In the genomic region with DNA sequence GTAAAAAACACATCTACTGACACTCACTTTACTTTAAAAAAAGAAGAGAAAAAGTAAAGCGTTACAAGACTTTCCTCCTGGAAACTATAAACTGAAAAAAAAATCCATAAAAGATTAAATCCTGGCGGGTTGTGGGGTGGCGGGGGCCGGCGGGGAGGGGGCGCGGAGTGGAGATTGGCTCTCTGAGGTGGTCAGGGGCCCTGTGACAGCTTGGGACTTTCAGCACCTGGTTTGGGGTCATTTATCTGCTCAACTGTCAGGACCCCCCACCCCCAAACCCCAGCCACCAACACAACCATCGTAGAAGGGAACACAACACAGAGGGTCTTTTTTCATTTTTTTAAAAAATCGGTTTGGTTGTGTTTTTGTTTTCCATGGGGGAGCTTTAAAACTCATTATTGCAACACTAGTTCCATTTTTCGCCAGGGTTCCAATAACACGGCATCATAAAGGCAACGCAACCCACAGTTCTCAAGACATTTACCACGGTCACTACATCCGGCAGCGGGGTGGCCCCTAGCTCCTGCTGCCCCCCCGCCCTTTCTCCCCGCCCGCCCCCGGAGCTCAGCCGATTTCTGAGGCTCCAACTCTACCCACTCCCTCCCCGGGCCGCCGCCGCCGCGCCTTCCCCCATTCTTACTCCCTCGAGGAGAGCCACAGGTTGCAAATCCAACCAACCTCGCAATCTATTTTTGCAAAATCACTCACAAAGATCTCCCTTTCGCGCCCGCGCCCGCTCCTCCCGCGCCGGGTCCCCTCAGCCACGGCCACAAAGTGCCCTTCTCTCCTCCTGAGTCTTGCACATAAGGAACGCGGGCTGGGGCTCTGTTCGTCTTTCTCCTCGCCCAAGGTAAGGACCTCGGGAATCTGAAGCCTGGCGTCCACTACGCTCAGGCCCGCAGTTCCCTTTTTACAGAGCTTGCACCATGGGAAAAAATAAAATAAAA, we compare ENCODE assay signal across 8 cellular contexts. TPM values are rescaled to one million over a fixed set of nuclear protein-coding genes. Genes with fewer than 3 reads are reported as not detected.
DNase-seq lines count a peak whose midpoint lies in the region; ATAC-seq and TF ChIP-seq lines count a peak whose summit lies in the region.

No MANE protein-coding gene starts in this region.

- peaks cover 30% of the 10 kb centered on the region for H3K36me3 Mint-ChIP-seq in activated CD8-positive, alpha-beta T cell treated with anti-CD3 and anti-CD28 coated beads, Interleukin-2, amount 10 ng/mL, durations not matched to agents 7 days and 5 days (ENCODE audit: low read depth)

- TF ChIP-seq CTCF in omental fat pad (IDR thresholded peaks at IDR 0.05), result no peak

- H3K4me1 ChIP-seq in endocrine pancreas (ENCODE audit: control insufficient read depth, insufficient read depth, low read length), result peaks cover 7% of the 10 kb centered on the region

- no peaks in the 10 kb centered on the region for H3K9me3 Mint-ChIP-seq in activated CD8-positive, alpha-beta T cell treated with anti-CD3 and anti-CD28 coated beads, Interleukin-2, amount 10 ng/mL, durations not matched to agents 7 days and 5 days (ENCODE audit: insufficient read depth)

- H3K27me3 ChIP-seq in endocrine pancreas (ENCODE audit: control insufficient read depth, insufficient read depth, low read length), result no peaks in the 10 kb centered on the region

- DNase-seq in C1 segment of cervical spinal cord (lab: John Stamatoyannopoulos, UW), result peak in 13 of 14 donors; percentile 14 to 73 (median 49)
- peak; percentile 21 for DNase-seq in LoVo (ENCODE audit: low spot score)
- DNase-seq in activated CD8-positive, alpha-beta T cell treated with anti-CD3 and anti-CD28 coated beads, Interleukin-2, amount 10 ng/mL, durations not matched to agents 7 days and 5 days, result peak; percentile 74
- peak; percentile 62 for DNase-seq in midbrain (lab: John Stamatoyannopoulos, UW)
- DNase-seq in stimulated activated naive CD4-positive, alpha-beta T cell (lab: John Stamatoyannopoulos, UW), result peak in 5 of 6 experiments; percentile 4 to 36 (median 26)
- DNase-seq in omental fat pad (ENCODE audit: low spot score), result no peak

- POLR2A ChIA-PET in activated CD8-positive, alpha-beta T cell treated with anti-CD3 and anti-CD28 coated beads, Interleukin-2, amount 10 ng/mL, durations not matched to agents 7 days and 5 days (lab: Charles Lee), result interaction anchor here (0.6 to 9.0 kb wide), 28 partner anchors 56 to 1310 kb away, joined by 3 to 195 read pairs (median 4); partner anchors contain the start of gene LPP

- CTCF ChIA-PET in activated CD8-positive, alpha-beta T cell treated with anti-CD3 and anti-CD28 coated beads, Interleukin-2, amount 10 ng/mL, durations not matched to agents 7 days and 5 days (lab: Charles Lee), result interaction anchor here (0.8 to 2.5 kb wide), 18 partner anchors 56 to 1399 kb away, joined by 3 to 45 read pairs (median 4); no protein-coding TSS in a partner anchor

- H3K9me3 ChIP-seq in endocrine pancreas (ENCODE audit: control insufficient read depth, low read length), result no peaks in the 10 kb centered on the region

- no peaks in the 10 kb centered on the region for H3K27me3 Mint-ChIP-seq in activated CD8-positive, alpha-beta T cell treated with anti-CD3 and anti-CD28 coated beads, Interleukin-2, amount 10 ng/mL, durations not matched to agents 7 days and 5 days (ENCODE audit: low read depth)

- peak overlapping the region; percentile 80 for H3K4me3 ChIP-seq in endocrine pancreas (ENCODE audit: control insufficient read depth, insufficient read depth, low read length)

- peak overlapping the region; percentile 90 for H3K9ac ChIP-seq in endocrine pancreas (ENCODE audit: control insufficient read depth, insufficient read depth, low read length)

- peak overlapping the region; percentile 100 for H3K27ac Mint-ChIP-seq in activated CD8-positive, alpha-beta T cell treated with anti-CD3 and anti-CD28 coated beads, Interleukin-2, amount 10 ng/mL, durations not matched to agents 7 days and 5 days

- H3K4me1 Mint-ChIP-seq in activated CD8-positive, alpha-beta T cell treated with anti-CD3 and anti-CD28 coated beads, Interleukin-2, amount 10 ng/mL, durations not matched to agents 7 days and 5 days (ENCODE audit: low read depth), result peaks cover 50% of the 10 kb centered on the region

- no peaks in the 10 kb centered on the region for H3K36me3 ChIP-seq in endocrine pancreas (ENCODE audit: control insufficient read depth, insufficient read depth, low read length)

- H3K4me3 Mint-ChIP-seq in activated CD8-positive, alpha-beta T cell treated with anti-CD3 and anti-CD28 coated beads, Interleukin-2, amount 10 ng/mL, durations not matched to agents 7 days and 5 days, result peak overlapping the region; percentile 100

- no peak for ATAC-seq in activated CD8-positive, alpha-beta T cell treated with anti-CD3 and anti-CD28 coated beads, Interleukin-2, amount 10 ng/mL, durations not matched to agents 7 days and 5 days
- ATAC-seq in HG03432 (IDR thresholded peaks at IDR 0.05; ENCODE audit: unreplicated experiment), result no peak
- no peak for ATAC-seq in omental fat pad (ENCODE audit: low FRiP score)

RNA-seq across cellular contexts. Expression of gene BCL6, which starts 1.8 kb away (rescaled TPM):
- 10 to 100 TPM; 11.8 to 12.6 TPM for total RNA-seq in activated CD8-positive, alpha-beta T cell treated with anti-CD3 and anti-CD28 coated beads, Interleukin-2, amount 10 ng/mL, durations not matched to agents 7 days and 5 days
- total RNA-seq in omental fat pad, result 100 to 1,000 TPM; 148 to 323 (median 179) TPM

RNA-seq across cellular contexts. Expression of gene RTP2, which starts 41.1 kb away (rescaled TPM):
- total RNA-seq in activated CD8-positive, alpha-beta T cell treated with anti-CD3 and anti-CD28 coated beads, Interleukin-2, amount 10 ng/mL, durations not matched to agents 7 days and 5 days, result not detected
- total RNA-seq in omental fat pad, result not detected

Comparison
In these comparisons a context has a peak if more than half of its experiments do, and no peak if none do; other contexts are left out.
1. RNA of gene BCL6, which starts 1.8 kb away (total RNA-seq): 148 to 323 TPM in omental fat pad; 11.8 to 12.6 TPM in activated CD8-positive, alpha-beta T cell treated with anti-CD3 and anti-CD28 coated beads, Interleukin-2, amount 10 ng/mL, durations not matched to agents 7 days and 5 days; every median in the first group is over 10 times any median in the second.